In the genomic region with DNA sequence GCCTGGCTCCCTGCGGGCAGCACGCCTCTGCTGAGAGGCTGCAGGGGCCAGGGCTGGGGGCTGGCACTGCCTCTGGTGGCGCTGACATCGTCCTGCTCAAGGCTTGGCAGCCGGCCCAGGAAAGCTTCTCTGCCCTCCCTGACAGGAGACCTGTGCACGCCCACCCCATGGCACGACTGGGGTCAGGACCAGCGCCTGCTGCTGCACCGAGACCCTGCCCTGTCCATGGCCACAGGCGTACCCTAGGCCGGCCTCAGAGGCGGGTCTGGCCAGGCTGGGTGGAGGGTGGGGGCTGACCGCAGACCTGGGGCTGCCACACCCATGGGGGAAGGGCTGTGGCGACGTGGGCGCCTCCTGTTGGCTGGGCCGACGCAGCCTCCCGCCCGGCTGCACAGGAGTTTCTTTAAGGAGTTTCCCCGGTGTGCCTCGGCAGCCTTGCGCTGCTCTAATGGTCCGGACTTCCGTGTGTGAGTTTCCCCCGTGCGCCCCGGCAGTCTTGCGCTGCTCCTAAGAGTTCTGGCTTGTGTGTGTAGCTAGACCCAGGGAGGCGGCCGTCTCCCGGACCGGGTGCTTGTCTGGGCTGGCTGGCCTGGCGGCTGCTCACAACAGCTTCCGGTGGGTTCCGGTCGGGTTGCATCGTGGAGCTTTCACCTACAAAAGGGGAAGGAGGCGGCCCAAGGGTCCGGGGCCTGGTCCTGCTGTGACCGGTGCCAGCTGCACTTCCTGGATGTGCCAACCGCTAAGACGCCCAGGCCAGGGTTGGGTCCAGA, we compare ENCODE assay signal across 7 cellular contexts. TPM values are rescaled to one million over a fixed set of nuclear protein-coding genes. Genes with fewer than 3 reads are reported as not detected.
DNase-seq lines count a peak whose midpoint lies in the region; ATAC-seq and TF ChIP-seq lines count a peak whose summit lies in the region.

No MANE protein-coding gene starts in this region.

- ATAC-seq in GM18502 (IDR thresholded peaks at IDR 0.05; ENCODE audit: poor library complexity, unreplicated experiment), result peak; percentile 44
- ATAC-seq in HG02885 (IDR thresholded peaks at IDR 0.05; ENCODE audit: poor library complexity, unreplicated experiment), result peak; percentile 45

- DNase-seq in NOMO-1 treated with dmso at 0.1 percent for 144 hours (lab: John Stamatoyannopoulos, UW; ENCODE audit: unreplicated experiment) (peak; percentile 95), fibroblast of peridontal ligament (ENCODE audit: extremely low read depth) (peak; percentile 23)
- DNase-seq in activated T-cell treated with anti-CD3 and anti-CD28 coated beads, Interleukin-2, amount 50 U/mL, for 24 hours, result peak; percentile 89

- H3K27me3 ChIP-seq in neutrophil (no peaks in the 10 kb centered on the region), thymus (ENCODE audit: control insufficient read depth, insufficient read depth) (no peaks in the 10 kb centered on the region)

- peak overlapping the region; percentile 88 for H3K4me3 Mint-ChIP-seq in activated T-cell treated with anti-CD3 and anti-CD28 coated beads, Interleukin-2, amount 50 U/mL, for 24 hours

- peaks cover 20% of the 10 kb centered on the region for H3K36me3 ChIP-seq in neutrophil
- H3K36me3 ChIP-seq in thymus (ENCODE audit: control insufficient read depth, insufficient read depth), result peaks cover 26% of the 10 kb centered on the region

- H3K9me3 Mint-ChIP-seq in activated T-cell treated with anti-CD3 and anti-CD28 coated beads, Interleukin-2, amount 50 U/mL, for 24 hours, result no peaks in the 10 kb centered on the region

- TF ChIP-seq CTCF in neutrophil (IDR thresholded peaks at IDR 0.05), result peak; percentile 54

- H3K4me3 ChIP-seq in neutrophil (ENCODE audit: low read depth in 1 of 2, low read length in 1 of 2) (peak overlapping the region; percentile 78 to 83), thymus (ENCODE audit: low read length) (peak overlapping the region; percentile 73)

- WGBS in thymus, result under 1% methylated on average over 43 of the region's 43 CpGs

- peak overlapping the region; percentile 96 for H3K27ac Mint-ChIP-seq in activated T-cell treated with anti-CD3 and anti-CD28 coated beads, Interleukin-2, amount 50 U/mL, for 24 hours

- H3K4me1 Mint-ChIP-seq in activated T-cell treated with anti-CD3 and anti-CD28 coated beads, Interleukin-2, amount 50 U/mL, for 24 hours (ENCODE audit: low read depth), result peaks cover 54% of the 10 kb centered on the region

- H3K27ac ChIP-seq in neutrophil (peak overlapping the region; percentile 99), thymus (ENCODE audit: low read depth) (peak overlapping the region; percentile 97)

- H3K36me3 Mint-ChIP-seq in activated T-cell treated with anti-CD3 and anti-CD28 coated beads, Interleukin-2, amount 50 U/mL, for 24 hours (ENCODE audit: low read depth), result peaks cover 65% of the 10 kb centered on the region

- H3K27me3 Mint-ChIP-seq in activated T-cell treated with anti-CD3 and anti-CD28 coated beads, Interleukin-2, amount 50 U/mL, for 24 hours, result no peaks in the 10 kb centered on the region

- no peaks in the 10 kb centered on the region for H3K9me3 ChIP-seq in neutrophil
- no peaks in the 10 kb centered on the region for H3K9me3 ChIP-seq in thymus (ENCODE audit: control insufficient read depth)

- H3K4me1 ChIP-seq in neutrophil (ENCODE audit: control insufficient read depth in 1 of 2, insufficient read depth in 1 of 2, low read depth in 1 of 2, low read length in 1 of 2) (peaks cover 74 to 77% of the 10 kb centered on the region in 2 experiments), thymus (ENCODE audit: control insufficient read depth, insufficient read depth, low read length) (peaks cover 47% of the 10 kb centered on the region)

RNA-seq across cellular contexts. Expression of a gene that starts 4.7 kb away (rescaled TPM):
- polyA plus RNA-seq in thymus, result 102 TPM

RNA-seq across cellular contexts. Expression of a gene that starts 10.4 kb away (rescaled TPM):
- polyA plus RNA-seq in thymus, result 62.1 TPM

RNA-seq across cellular contexts. Expression of a gene that starts 19.8 kb away (rescaled TPM):
- 1.6 TPM for polyA plus RNA-seq in thymus

RNA-seq across cellular contexts. Expression of a gene that starts 54.5 kb away (rescaled TPM):
- polyA plus RNA-seq in thymus, result 96.6 TPM

Comparison
In these comparisons a context has a peak if more than half of its experiments do, and no peak if none do; other contexts are left out.
1. Peak in every context shown above with its lines: DNase-seq, ATAC-seq, H3K4me3 ChIP-seq and H3K27ac ChIP-seq.
2. DNase-seq: peak in every context shown above with its lines; median percentile 95 in NOMO-1 treated with dmso at 0.1 percent for 144 hours; 89 in activated T-cell treated with anti-CD3 and anti-CD28 coated beads, Interleukin-2, amount 50 U/mL, for 24 hours; 23 in fibroblast of peridontal ligament.